25 cellular contexts compared by ENCODE assay signal in the genomic region with DNA sequence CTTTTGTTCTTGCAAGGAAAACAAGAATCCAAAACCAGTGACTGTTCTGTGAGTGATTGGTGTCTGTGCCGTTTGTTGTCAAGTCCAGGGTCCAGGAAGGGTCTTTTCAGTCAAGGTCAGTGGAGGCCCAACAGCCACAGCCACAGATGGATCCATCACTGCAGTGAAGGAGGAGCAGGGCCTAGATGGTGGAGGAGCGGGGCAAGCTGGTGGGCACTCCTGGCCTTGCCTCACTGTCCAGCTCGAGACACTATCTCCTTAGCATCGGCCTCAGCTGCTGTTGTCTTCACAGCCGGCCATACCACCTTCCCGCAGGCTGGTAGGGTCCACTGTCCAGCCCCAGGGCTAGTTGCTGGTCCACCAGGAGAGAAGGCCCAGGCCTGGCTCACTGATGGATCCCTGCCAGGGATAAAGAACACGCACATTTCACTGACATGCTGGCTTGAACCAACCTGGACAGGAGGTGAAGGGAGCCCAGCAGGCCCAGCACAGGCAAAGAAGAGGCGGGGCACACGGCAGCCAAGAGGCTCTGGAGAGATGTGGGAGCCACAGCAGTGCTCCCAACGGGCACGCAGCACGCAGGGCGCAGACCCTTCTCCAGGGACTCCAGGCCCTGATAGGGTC. TPM values are rescaled to one million over a fixed set of nuclear protein-coding genes. Genes with fewer than 3 reads are reported as not detected.
DNase-seq lines count a peak whose midpoint lies in the region; ATAC-seq and TF ChIP-seq lines count a peak whose summit lies in the region.
"Had no signal": no experiment of that assay in that cellular context is flagged by ENCODE, and none has a peak within 500 bp of the region (broad histone marks: within the 10 kb centered on the region; RNA-seq: fewer than 3 reads in every experiment).

No MANE protein-coding gene starts in this region.

- peaks cover 87% of the 10 kb centered on the region for H3K36me3 ChIP-seq in osteoblast (ENCODE audit: insufficient read depth, low read length)

- H3K4me1 ChIP-seq in osteoblast (ENCODE audit: insufficient read depth, low read length) = peaks cover 12% of the 10 kb centered on the region

- H3K27ac ChIP-seq in cingulate gyrus (ENCODE audit: low read depth, low read length) (peak overlapping the region; percentile 7), osteoblast (ENCODE audit: low read depth, low read length) (no peak overlapping the region)
- H3K27ac ChIP-seq: brain microvascular endothelial cell, neutrophil, vagina had no signal

- peaks cover 12% of the 10 kb centered on the region for H3K36me3 Mint-ChIP-seq in activated CD8-positive, alpha-beta memory T cell treated with anti-CD3 and anti-CD28 coated beads, Interleukin-2, amount 10 ng/mL, durations not matched to agents 7 days and 5 days
- peaks cover 6% of the 10 kb centered on the region; the same call in 1 of the 2 replicates for H3K36me3 Mint-ChIP-seq in HFFc6 (ENCODE audit: low read depth)

- no peaks in the 10 kb centered on the region for H3K27me3 Mint-ChIP-seq in activated CD8-positive, alpha-beta memory T cell treated with anti-CD3 and anti-CD28 coated beads, Interleukin-2, amount 10 ng/mL, durations not matched to agents 7 days and 5 days
- H3K27me3 Mint-ChIP-seq in HFFc6 (ENCODE audit: insufficient read depth) = peaks cover 29% of the 10 kb centered on the region
- H3K27me3 Mint-ChIP-seq: activated naive CD4-positive, alpha-beta T cell treated with anti-CD3 and anti-CD28 coated beads, Interleukin-2, amount 10 ng/mL, durations not matched to agents 7 days and 5 days; IgD-negative memory B cell had no signal

- H3K79me2 ChIP-seq in osteoblast (ENCODE audit: insufficient read depth, low read length) = peaks cover 43% of the 10 kb centered on the region

- no peak for DNase-seq in activated CD8-positive, alpha-beta memory T cell treated with anti-CD3 and anti-CD28 coated beads, Interleukin-2, amount 10 ng/mL, durations not matched to agents 7 days and 5 days
- no peak for DNase-seq in activated CD8-positive, alpha-beta memory T cell treated with anti-CD3 and anti-CD28 coated beads, Interleukin-2, amount 50 U/mL, for 48 hours
- no peak for DNase-seq in HFFc6
- peak; percentile 55 for DNase-seq in osteoblast (ENCODE audit: insufficient read length, low spot score, missing footprints)
- no peak for DNase-seq in stimulated activated CD4-positive, alpha-beta T cell treated with anti-CD3 and anti-CD28 coated beads, Interleukin-2, amount 100 ng/mL, for 24 hours
- DNase-seq in NCI-H1105 treated with DMSO at 0.1 percent for 48 hours (lab: John Stamatoyannopoulos, UW) = no peak
- DNase-seq: ACHN; activated naive CD4-positive, alpha-beta T cell treated with anti-CD3 and anti-CD28 coated beads, Interleukin-2, amount 10 ng/mL, durations not matched to agents 7 days and 5 days; brain microvascular endothelial cell; CD8-positive, alpha-beta T cell; effector CD8-positive, alpha-beta T cell; hippocampal formation; kidney; MV-4-11; NCI-H2029 treated with DMSO at 0.1 percent for 48 hours; NCI-H524 treated with DMSO at 0.1 percent for 48 hours; retina; stimulated activated CD4-positive, alpha-beta T cell treated with anti-CD3 and anti-CD28 coated beads, Interleukin-15, amount 100 ng/mL, for 24 hours had no signal

- no peak overlapping the region for H3K4me2 ChIP-seq in osteoblast (ENCODE audit: insufficient read depth, low read length)

- no peaks in the 10 kb centered on the region for H3K9me3 ChIP-seq in osteoblast (ENCODE audit: low read depth, low read length)
- H3K9me3 ChIP-seq: neutrophil, vagina had no signal

- H3K9me3 Mint-ChIP-seq in activated CD8-positive, alpha-beta memory T cell treated with anti-CD3 and anti-CD28 coated beads, Interleukin-2, amount 10 ng/mL, durations not matched to agents 7 days and 5 days (ENCODE audit: low read depth) = no peaks in the 10 kb centered on the region
- no peaks in the 10 kb centered on the region for H3K9me3 Mint-ChIP-seq in HFFc6
- H3K9me3 Mint-ChIP-seq: activated naive CD4-positive, alpha-beta T cell treated with anti-CD3 and anti-CD28 coated beads, Interleukin-2, amount 10 ng/mL, durations not matched to agents 7 days and 5 days; CD8-positive, alpha-beta T cell; IgD-negative memory B cell had no signal

- H4K20me1 ChIP-seq in osteoblast (ENCODE audit: insufficient read depth, low read length) = peaks cover 58% of the 10 kb centered on the region

- peak overlapping the region; percentile 1 for H3K27ac Mint-ChIP-seq in activated CD8-positive, alpha-beta memory T cell treated with anti-CD3 and anti-CD28 coated beads, Interleukin-2, amount 10 ng/mL, durations not matched to agents 7 days and 5 days
- peak overlapping the region; percentile 6 for H3K27ac Mint-ChIP-seq in HFFc6
- H3K27ac Mint-ChIP-seq: CD8-positive, alpha-beta T cell had no signal

- peaks cover 13% of the 10 kb centered on the region for H3K4me1 Mint-ChIP-seq in activated CD8-positive, alpha-beta memory T cell treated with anti-CD3 and anti-CD28 coated beads, Interleukin-2, amount 10 ng/mL, durations not matched to agents 7 days and 5 days
- peaks cover 7% of the 10 kb centered on the region for H3K4me1 Mint-ChIP-seq in HFFc6 (ENCODE audit: low read depth)

- H3K4me3 ChIP-seq in osteoblast (ENCODE audit: insufficient read depth, low read length) = no peak overlapping the region
- H3K4me3 ChIP-seq: vagina had no signal

- H2AFZ ChIP-seq in osteoblast (ENCODE audit: low read length) = no peak overlapping the region

- TF ChIP-seq CTCF in HFFc6 (IDR thresholded peaks at IDR 0.05) (no peak), osteoblast (IDR thresholded peaks at IDR 0.05; ENCODE audit: extremely low read depth, low read depth, low read length) (no peak)

- H3K27me3 ChIP-seq in osteoblast (ENCODE audit: insufficient read depth, low read length) = no peaks in the 10 kb centered on the region
- H3K27me3 ChIP-seq: brain microvascular endothelial cell, neutrophil, vagina had no signal

- CTCF ChIA-PET in activated CD8-positive, alpha-beta memory T cell treated with anti-CD3 and anti-CD28 coated beads, Interleukin-2, amount 10 ng/mL, durations not matched to agents 7 days and 5 days (lab: Charles Lee) = interaction anchor here (0.6 to 3.9 kb wide), 2 partner anchors 11 to 99 kb away, joined by 3 to 23 read pairs; no protein-coding TSS in a partner anchor

- ATAC-seq in activated CD8-positive, alpha-beta memory T cell treated with anti-CD3 and anti-CD28 coated beads, Interleukin-2, amount 10 ng/mL, durations not matched to agents 7 days and 5 days = no peak
- ATAC-seq in HG02840 (IDR thresholded peaks at IDR 0.05; ENCODE audit: low FRiP score, unreplicated experiment) = no peak
- ATAC-seq: activated CD4-positive, CD25-positive, alpha-beta regulatory T cell treated with anti-CD3 and anti-CD28 coated beads, Interleukin-2, amount 50 U/mL, for 24 hours; CD8-positive, alpha-beta T cell had no signal

- H3K4me3 Mint-ChIP-seq in activated CD8-positive, alpha-beta memory T cell treated with anti-CD3 and anti-CD28 coated beads, Interleukin-2, amount 10 ng/mL, durations not matched to agents 7 days and 5 days = no peak overlapping the region
- no peak overlapping the region for H3K4me3 Mint-ChIP-seq in HFFc6
- H3K4me3 Mint-ChIP-seq: activated naive CD4-positive, alpha-beta T cell treated with anti-CD3 and anti-CD28 coated beads, Interleukin-2, amount 10 ng/mL, durations not matched to agents 7 days and 5 days; CD8-positive, alpha-beta T cell had no signal

RNA-seq across cellular contexts. Expression of a gene that starts 15.2 kb away (rescaled TPM):
- 10 to 100 TPM; 32.4 to 43.7 TPM for total RNA-seq in activated CD8-positive, alpha-beta memory T cell treated with anti-CD3 and anti-CD28 coated beads, Interleukin-2, amount 10 ng/mL, durations not matched to agents 7 days and 5 days
- 10 to 100 TPM; 50.9 to 72.1 (median 56.0) TPM for total RNA-seq in HFFc6 (2021; fragmentation: NEBNext Ultra II Directional; extraction: Animal tissue kit (Norgen Biotek cat#: 25700))
- total RNA-seq in osteoblast = 26.2 and 27.9 TPM in 2 replicates

RNA-seq across cellular contexts. Expression of a gene that starts 31.8 kb away (rescaled TPM):
- total RNA-seq in activated CD8-positive, alpha-beta memory T cell treated with anti-CD3 and anti-CD28 coated beads, Interleukin-2, amount 10 ng/mL, durations not matched to agents 7 days and 5 days = not detected
- 1 to 10 TPM; 3.4 to 7.9 (median 4.2) TPM for total RNA-seq in HFFc6 (2021; fragmentation: NEBNext Ultra II Directional; extraction: Animal tissue kit (Norgen Biotek cat#: 25700))
- 0.88 and 1.1 TPM in 2 replicates for total RNA-seq in osteoblast
- total RNA-seq: CD8-positive, alpha-beta T cell; T-helper 2 cell treated with Interferon-gamma antibody and Interleukin-4, amounts not matched to agents 100 ng/mL and 5 ng/mL, for 36 hours had no signal
